9 cellular contexts compared by ENCODE assay signal in genomic region chr1:219812491-219813221, GRCh38.
DNase-seq lines count a peak whose midpoint lies in the region; ATAC-seq lines count a peak whose summit lies in the region.
"Had no signal": no experiment of that assay in that cellular context is flagged by ENCODE, and none has a peak within 500 bp of the region (broad histone marks: within the 10 kb centered on the region; RNA-seq: fewer than 3 reads in every experiment).

No MANE protein-coding gene starts in this region.

- H3K9me3 Mint-ChIP-seq in stimulated activated effector memory CD8-positive, alpha-beta T cell treated with anti-CD3 and anti-CD28 coated beads, Interleukin-12 subunit alpha, Interleukin-12 subunit beta, amount 100 ng/mL, for 72 hours: no peaks in the 10 kb centered on the region
- H3K9me3 Mint-ChIP-seq: activated naive CD4-positive, alpha-beta T cell treated with anti-CD3 and anti-CD28 coated beads, Interleukin-2, amount 50 U/mL, for 72 hours had no signal

- no peak overlapping the region for H3K4me3 Mint-ChIP-seq in stimulated activated effector memory CD8-positive, alpha-beta T cell treated with anti-CD3 and anti-CD28 coated beads, Interleukin-12 subunit alpha, Interleukin-12 subunit beta, amount 100 ng/mL, for 72 hours

- H3K36me3 Mint-ChIP-seq in stimulated activated effector memory CD8-positive, alpha-beta T cell treated with anti-CD3 and anti-CD28 coated beads, Interleukin-12 subunit alpha, Interleukin-12 subunit beta, amount 100 ng/mL, for 72 hours: no peaks in the 10 kb centered on the region
- H3K36me3 Mint-ChIP-seq: activated naive CD4-positive, alpha-beta T cell treated with anti-CD3 and anti-CD28 coated beads, Interleukin-2, amount 50 U/mL, for 72 hours had no signal

- H3K4me1 Mint-ChIP-seq in stimulated activated effector memory CD8-positive, alpha-beta T cell treated with anti-CD3 and anti-CD28 coated beads, Interleukin-12 subunit alpha, Interleukin-12 subunit beta, amount 100 ng/mL, for 72 hours: no peaks in the 10 kb centered on the region

- ATAC-seq in GM21390 (IDR thresholded peaks at IDR 0.05; ENCODE audit: unreplicated experiment): peak; percentile 93
- ATAC-seq in HG03558 (IDR thresholded peaks at IDR 0.05; ENCODE audit: extremely low read depth, unreplicated experiment): peak; percentile 81
- ATAC-seq in stimulated activated effector memory CD8-positive, alpha-beta T cell treated with anti-CD3 and anti-CD28 coated beads, Interleukin-12 subunit alpha, Interleukin-12 subunit beta, amount 100 ng/mL, for 72 hours: peak; percentile 39

- DNase-seq in ELR (ENCODE audit: low read depth) (peak; percentile 82), NCI-H510A treated with DMSO at 0.1 percent for 48 hours (lab: John Stamatoyannopoulos, UW) (peak; percentile 84), astrocyte of the hippocampus (ENCODE audit: low read depth, low spot score) (peak; percentile 86), iPS DF 19.7 (ENCODE audit: low read depth, low spot score) (peak; percentile 69), T-helper 9 cell (no peak)
- DNase-seq in stimulated activated effector memory CD8-positive, alpha-beta T cell treated with anti-CD3 and anti-CD28 coated beads, Interleukin-12 subunit alpha, Interleukin-12 subunit beta, amount 100 ng/mL, for 72 hours (ENCODE audit: low spot score in 2 of 2): no peak

- no peak overlapping the region for H3K27ac Mint-ChIP-seq in stimulated activated effector memory CD8-positive, alpha-beta T cell treated with anti-CD3 and anti-CD28 coated beads, Interleukin-12 subunit alpha, Interleukin-12 subunit beta, amount 100 ng/mL, for 72 hours
- H3K27ac Mint-ChIP-seq: activated naive CD4-positive, alpha-beta T cell treated with anti-CD3 and anti-CD28 coated beads, Interleukin-2, amount 50 U/mL, for 72 hours had no signal

Comparison
In these comparisons a context has a peak if more than half of its experiments do, and no peak if none do; other contexts are left out.
1. DNase-seq: peak in ELR (single experiment), NCI-H510A treated with DMSO at 0.1 percent for 48 hours (single experiment), astrocyte of the hippocampus (single experiment) and iPS DF 19.7 (single experiment); none in stimulated activated effector memory CD8-positive, alpha-beta T cell treated with anti-CD3 and anti-CD28 coated beads, Interleukin-12 subunit alpha, Interleukin-12 subunit beta, amount 100 ng/mL, for 72 hours (0 of 2) and T-helper 9 cell (single experiment).
2. ATAC-seq: peak in every context shown above with its lines; median percentile 93 in GM21390; 81 in HG03558; 39 in stimulated activated effector memory CD8-positive, alpha-beta T cell treated with anti-CD3 and anti-CD28 coated beads, Interleukin-12 subunit alpha, Interleukin-12 subunit beta, amount 100 ng/mL, for 72 hours.